Comparison of ENCODE assay signal across 16 cellular contexts in the genomic region with DNA sequence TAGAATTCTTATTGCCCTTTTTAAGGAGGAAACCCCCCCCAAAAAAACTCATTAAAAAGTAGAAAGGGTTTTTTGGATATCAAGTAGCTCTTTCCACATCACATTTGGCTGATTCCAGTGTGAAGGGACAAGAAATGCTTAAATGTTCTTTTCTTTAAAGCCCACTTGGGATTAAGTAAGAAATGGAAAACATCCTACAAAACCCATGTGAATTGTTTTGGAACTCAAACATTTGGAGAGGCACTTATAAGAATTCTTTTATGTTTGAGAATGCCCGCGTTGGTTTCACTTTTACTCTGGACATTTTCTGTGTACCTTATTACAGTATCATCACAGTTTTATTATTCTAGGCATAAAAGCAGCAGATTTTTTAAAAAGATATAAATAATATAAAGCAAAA.
A peak's percentile ranks its signal among the peaks of the same experiment; 100 is the strongest.
DNase-seq lines count a peak whose midpoint lies in the region; ATAC-seq and TF ChIP-seq lines count a peak whose summit lies in the region.
"Had no signal": no experiment of that assay in that cellular context is flagged by ENCODE, and none has a peak within 500 bp of the region (broad histone marks: within the 10 kb centered on the region; RNA-seq: fewer than 3 reads in every experiment).

No MANE protein-coding gene starts in this region.

- dilution Hi-C loops in mammary epithelial cell (cut with HindIII; ENCODE audit: low sequenced_read_pairs) = no loop called here

- ATAC-seq in thoracic aorta (ENCODE audit: insufficient number of reproducible peaks, low FRiP score, low read depth) = no peak
- no peak for ATAC-seq in GM21367 (IDR thresholded peaks at IDR 0.05; ENCODE audit: unreplicated experiment)
- ATAC-seq: stimulated activated naive CD8-positive, alpha-beta T cell treated with anti-CD3 and anti-CD28 coated beads, Interleukin-15, Interleukin-2, amounts not matched to agents 100 U/mL and 50 U/mL, for 24 hours had no signal

- DNase-seq in M059J (ENCODE audit: low read depth) (peak; percentile 59), mammary epithelial cell (no peak), iris pigment epithelial cell (ENCODE audit: low read depth) (peak; percentile 28), thoracic aorta (ENCODE audit: low spot score) (no peak), RPMI8226 (no peak), DMS153 (lab: John Stamatoyannopoulos, UW) (no peak)
- DNase-seq: activated CD4-positive, alpha-beta T cell treated with anti-CD3 and anti-CD28 coated beads, Interleukin-2, amount 50 U/mL, for 4 hours; activated T-cell treated with anti-CD3 and anti-CD28 coated beads, Interleukin-2, amount 50 U/mL, for 48 hours; adrenal gland; dorsolateral prefrontal cortex; NCI-H1048; NCI-H226; stimulated activated naive CD8-positive, alpha-beta T cell treated with anti-CD3 and anti-CD28 coated beads, Interleukin-15, Interleukin-2, amounts not matched to agents 100 U/mL and 50 U/mL, for 24 hours had no signal

- intact Hi-C loops in mammary epithelial cell (cut with micrococcal nuclease) = loop anchor here (1.0 to 2.0 kb wide), 2 partner anchors 33 to 57 kb away; no protein-coding TSS in a partner anchor

- no peak for TF ChIP-seq CTCF in mammary epithelial cell (conservative IDR thresholded peaks at IDR 0.05 in 1 of 2, IDR thresholded peaks at IDR 0.05 in 1 of 2; ENCODE audit: extremely low read depth in 1 of 2, insufficient read depth in 1 of 2, low read depth in 1 of 2, low read length in 2 of 2)
- TF ChIP-seq CTCF in thoracic aorta (IDR thresholded peaks at IDR 0.05) = no peak

- BruUV-seq in mammary epithelial cell (replicated peaks; lab: Mats Ljungman, UMichigan) = no TSS peak

- H3K79me2 ChIP-seq in mammary epithelial cell (ENCODE audit: insufficient read depth, low read length) = no peaks in the 10 kb centered on the region

- no peaks in the 10 kb centered on the region for H4K20me1 ChIP-seq in mammary epithelial cell (ENCODE audit: insufficient read depth, low read length)

- H3K9me3 ChIP-seq in mammary epithelial cell (replicated peaks; ENCODE audit: insufficient read depth, low read length) (no peaks in the 10 kb centered on the region), thoracic aorta (no peaks in the 10 kb centered on the region)
- H3K9me3 ChIP-seq: neutrophil had no signal

- in situ Hi-C loops in mammary epithelial cell (cut with MboI; ENCODE audit: low sequenced_read_pairs in 2 of 2) = loop anchor here (5.0 to 10.0 kb wide), 2 partner anchors 279 to 684 kb away; no protein-coding TSS in a partner anchor

- H3K4me3 ChIP-seq in mammary epithelial cell (replicated peaks in 1 of 3; ENCODE audit: insufficient read depth in 1 of 3, low read depth in 2 of 3, low read length in 3 of 3) = peak overlapping the region in 1 of 3 experiments; percentile 21
- H3K4me3 ChIP-seq in thoracic aorta = peak overlapping the region; percentile 59
- H3K4me3 ChIP-seq: adrenal gland, SK-N-MC had no signal

- CTCF ChIA-PET in mammary epithelial cell (lab: Charles Lee; ENCODE audit: low non-redundant PET) = no interaction called here

- H3K36me3 ChIP-seq in mammary epithelial cell (ENCODE audit: insufficient read depth, low read length) (no peaks in the 10 kb centered on the region), thoracic aorta (no peaks in the 10 kb centered on the region)
- H3K36me3 ChIP-seq: adrenal gland, neutrophil had no signal

- H3K27me3 ChIP-seq in mammary epithelial cell (ENCODE audit: insufficient read depth, low read length) = no peaks in the 10 kb centered on the region
- H3K27me3 ChIP-seq in thoracic aorta (replicated peaks; ENCODE audit: insufficient read depth) = no peaks in the 10 kb centered on the region
- H3K27me3 ChIP-seq: adrenal gland, dorsolateral prefrontal cortex, neutrophil had no signal

- peak overlapping the region; percentile 67 for H3K4me2 ChIP-seq in mammary epithelial cell (ENCODE audit: insufficient read depth, low read depth, low read length)

- H3K4me1 ChIP-seq in mammary epithelial cell (ENCODE audit: insufficient read depth, low read length) = peaks cover 11% of the 10 kb centered on the region
- H3K4me1 ChIP-seq in thoracic aorta (ENCODE audit: control insufficient read depth in 1 of 2, low read depth in 2 of 2) = peaks cover 12 to 24% of the 10 kb centered on the region in 2 donors

- peak overlapping the region; percentile 17 for H3K27ac ChIP-seq in mammary epithelial cell (ENCODE audit: insufficient read depth, low read depth, low read length)
- no peak overlapping the region for H3K27ac ChIP-seq in thoracic aorta
- H3K27ac ChIP-seq: adrenal gland, dorsolateral prefrontal cortex, neutrophil, SK-N-MC had no signal

- H2AFZ ChIP-seq in mammary epithelial cell (ENCODE audit: low read depth, low read length) = peak overlapping the region; percentile 84

- peak overlapping the region; percentile 28 for H3K9ac ChIP-seq in mammary epithelial cell (ENCODE audit: insufficient read depth, low read length)

- WGBS in mammary epithelial cell (ENCODE audit: low coverage, missing lambda C conversion rate) = 54% methylated on average over 2 of the region's 2 CpGs

Comparison
In these comparisons a context has a peak if more than half of its experiments do, and no peak if none do; other contexts are left out.
1. DNase-seq: peak in M059J (single experiment) and iris pigment epithelial cell (single experiment); none in mammary epithelial cell (single experiment), thoracic aorta (single experiment), RPMI8226 (single experiment) and DMS153 (single experiment).